ENCODE assay signal across 1 cellular context in genomic region chr11:561148-562003, GRCh38.
TF ChIP-seq lines count a peak whose summit lies in the region.

No MANE protein-coding gene starts in this region.

TF ChIP-seq in endothelial cell of umbilical vein, 7 proteins besides CTCF, POLR2A, EP300 and RAD21:
- TF ChIP-seq MYC (IDR thresholded peaks at IDR 0.05; ENCODE audit: low read depth, low read length) (no peak), EZH2 (IDR thresholded peaks at IDR 0.05; ENCODE audit: borderline replicate concordance, low read depth, low read length, severe bottlenecking) (no peak), GATA2 (IDR thresholded peaks at IDR 0.05; ENCODE audit: insufficient read depth, insufficient read length, low read depth, low read length) (no peak), POLR2AphosphoS5 (IDR thresholded peaks at IDR 0.05; ENCODE audit: insufficient read depth, low read depth, low read length) (no peak), JUN (IDR thresholded peaks at IDR 0.05; ENCODE audit: borderline replicate concordance, insufficient read depth, insufficient read length, low read depth) (no peak), FOS (IDR thresholded peaks at IDR 0.05; ENCODE audit: borderline replicate concordance, insufficient read depth, low read length) (no peak)
- TF ChIP-seq, protein P1, sequence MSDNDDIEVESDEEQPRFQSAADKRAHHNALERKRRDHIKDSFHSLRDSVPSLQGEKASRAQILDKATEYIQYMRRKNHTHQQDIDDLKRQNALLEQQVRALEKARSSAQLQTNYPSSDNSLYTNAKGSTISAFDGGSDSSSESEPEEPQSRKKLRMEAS (IDR thresholded peaks at IDR 0.05; ENCODE audit: insufficient read depth, insufficient read length): no peak
TF ChIP-seq in endothelial cell of umbilical vein: peak in this region for 0.
